In genomic region chr4:2261853-2262144, GRCh38 we compare ENCODE assay signal across 8 cellular contexts. TPM values are rescaled to one million over a fixed set of nuclear protein-coding genes. Genes with fewer than 3 reads are reported as not detected.
DNase-seq lines count a peak whose midpoint lies in the region; ATAC-seq and TF ChIP-seq lines count a peak whose summit lies in the region.

MXD4 (minus strand) TSS chr4:2262109; CDS start chr4:2261980, 129 bp downstream.

- H3K4me3 ChIP-seq in ACC112 (ENCODE audit: low read depth, low read length) (peak within 1 kb of the TSS; percentile 99), HEK293 (ENCODE audit: low read depth, low read length) (peak within 1 kb of the TSS; percentile 64), rectal smooth muscle tissue (ENCODE audit: low read length) (peak within 1 kb of the TSS; percentile 85)

- H3K27ac ChIP-seq in ACC112 (ENCODE audit: low read depth, low read length) (peak within 1 kb of the TSS; percentile 68), HEK293 (ENCODE audit: extremely low read depth, low read depth, low read length) (peak within 1 kb of the TSS; percentile 88; the same call in 1 of the 2 replicates), rectal smooth muscle tissue (ENCODE audit: low read depth, low read length) (peak within 1 kb of the TSS; percentile 96)

- intact Hi-C loops in activated CD4-positive, alpha-beta memory T cell treated with anti-CD3 and anti-CD28 coated beads for 36 hours (cut with micrococcal nuclease), result loop anchor here (1.0 to 2.0 kb wide), 5 partner anchors 19 to 207 kb away; partner anchors contain the start of genes CFAP99, HAUS3, POLN and RNF4
- intact Hi-C loops in cardiac septum (cut with DNase I), result loop anchor here (5.0 kb wide), 1 partner anchor 276 kb away; the partner anchor contains the start of gene FAM193A

- H3K27me3 ChIP-seq in ACC112 (ENCODE audit: insufficient read depth, low read length), result no peaks in the 10 kb centered on the region
- no peaks in the 10 kb centered on the region for H3K27me3 ChIP-seq in rectal smooth muscle tissue (ENCODE audit: control insufficient read depth, insufficient read depth, low read length)

- H3K9me3 Mint-ChIP-seq in activated CD4-positive, alpha-beta memory T cell treated with anti-CD3 and anti-CD28 coated beads for 36 hours, result no peaks in the 10 kb centered on the region

- no peak for DNase-seq in activated CD4-positive, alpha-beta memory T cell treated with anti-CD3 and anti-CD28 coated beads for 36 hours
- DNase-seq in cardiac septum (ENCODE audit: low spot score) (peak; percentile 76), HPDE6-E6E7 (ENCODE audit: extremely low spot score) (no peak), activated gamma-delta T cell (lab: John Stamatoyannopoulos, UW) (no peak)

- H3K9ac ChIP-seq in rectal smooth muscle tissue (ENCODE audit: low read length), result peak within 1 kb of the TSS; percentile 75

- POLR2A ChIA-PET in HEK293 (lab: Yijun Ruan, JAX), result interaction anchor here (0.5 to 1.6 kb wide), 11 partner anchors 17 to 537 kb away, joined by 3 to 6 read pairs (median 3); partner anchors contain the start of genes CFAP99, HAUS3, POLN and RNF4
- POLR2A ChIA-PET in activated CD4-positive, alpha-beta memory T cell treated with anti-CD3 and anti-CD28 coated beads for 36 hours (lab: Charles Lee), result interaction anchor here (0.5 to 1.6 kb wide), 8 partner anchors 10 to 749 kb away, joined by 3 to 12 read pairs (median 4); partner anchors contain the start of genes CFAP99, HAUS3, POLN and RNF4

- TF ChIP-seq CTCF in HEK293 (tag by site-specific recombination; IDR thresholded peaks at IDR 0.05), result no peak

- H3K9me3 ChIP-seq in HEK293 (ENCODE audit: control insufficient read depth, insufficient read depth, low read depth, low read length), result no peaks in the 10 kb centered on the region

- peaks cover 3% of the 10 kb centered on the region for H3K4me1 Mint-ChIP-seq in activated CD4-positive, alpha-beta memory T cell treated with anti-CD3 and anti-CD28 coated beads for 36 hours (ENCODE audit: low read depth)

- H3K4me3 Mint-ChIP-seq in activated CD4-positive, alpha-beta memory T cell treated with anti-CD3 and anti-CD28 coated beads for 36 hours, result peak within 1 kb of the TSS; percentile 62

- H2AFZ ChIP-seq in ACC112 (ENCODE audit: low read length, unreplicated experiment), result peak within 1 kb of the TSS; percentile 42

- no peaks in the 10 kb centered on the region for H3K27me3 Mint-ChIP-seq in activated CD4-positive, alpha-beta memory T cell treated with anti-CD3 and anti-CD28 coated beads for 36 hours

- H3K79me2 ChIP-seq in ACC112 (ENCODE audit: control insufficient read depth, insufficient read depth, low read length, unreplicated experiment), result peaks cover 24% of the 10 kb centered on the region

- H3K27ac Mint-ChIP-seq in activated CD4-positive, alpha-beta memory T cell treated with anti-CD3 and anti-CD28 coated beads for 36 hours, result peak within 1 kb of the TSS; percentile 54

- H3K4me1 ChIP-seq in ACC112 (ENCODE audit: control insufficient read depth, insufficient read depth, low read length, unreplicated experiment), result peaks cover 37% of the 10 kb centered on the region
- H3K4me1 ChIP-seq in HEK293 (ENCODE audit: control insufficient read depth, insufficient read depth, low read length), result no peaks in the 10 kb centered on the region
- peaks cover 41% of the 10 kb centered on the region for H3K4me1 ChIP-seq in rectal smooth muscle tissue (ENCODE audit: control insufficient read depth, insufficient read depth, low read length)

- no peaks in the 10 kb centered on the region for H3K36me3 Mint-ChIP-seq in activated CD4-positive, alpha-beta memory T cell treated with anti-CD3 and anti-CD28 coated beads for 36 hours

- no peak for ATAC-seq in HG03521 (IDR thresholded peaks at IDR 0.05; ENCODE audit: unreplicated experiment)

- no peaks in the 10 kb centered on the region for H3K36me3 ChIP-seq in ACC112 (ENCODE audit: insufficient read depth, low read length)
- peaks cover 0 to 38% of the 10 kb centered on the region in 2 experiments; a peak in 1 of 3 replicates for H3K36me3 ChIP-seq in HEK293 (ENCODE audit: control insufficient read depth in 2 of 2, insufficient read depth in 1 of 2, low read length in 2 of 2)
- H3K36me3 ChIP-seq in rectal smooth muscle tissue (ENCODE audit: control insufficient read depth, insufficient read depth, low read length), result no peaks in the 10 kb centered on the region

- CTCF ChIA-PET in HEK293 (lab: Yijun Ruan, JAX), result no interaction called here
- CTCF ChIA-PET in activated CD4-positive, alpha-beta memory T cell treated with anti-CD3 and anti-CD28 coated beads for 36 hours (lab: Charles Lee), result interaction anchor here (0.6 to 1.2 kb wide), 5 partner anchors 20 to 180 kb away, joined by 3 to 5 read pairs (median 4); partner anchors contain the start of genes HAUS3 and POLN

TF ChIP-seq in HEK293, 187 proteins besides CTCF, POLR2A, EP300 and RAD21:
- no peak for TF ChIP-seq SALL2 (tag by site-specific recombination; IDR thresholded peaks at IDR 0.05; ENCODE audit: borderline replicate concordance)
- TF ChIP-seq ZNF596 (tag by site-specific recombination; IDR thresholded peaks at IDR 0.05), result 0 out of 2 replicates have a peak, but pooled peaks have one; percentile 9

RNA-seq across cellular contexts. Expression of gene MXD4, which starts in this region (rescaled TPM):
- total RNA-seq in activated CD4-positive, alpha-beta memory T cell treated with anti-CD3 and anti-CD28 coated beads for 36 hours, result 1 to 10 TPM; 3.6 to 4.9 TPM
- total RNA-seq in cardiac septum, result 37.9 TPM
